ENCODE assay signal across 11 cellular contexts in genomic region chr9:41110913-41111312, GRCh38. TPM values are rescaled to one million over a fixed set of nuclear protein-coding genes. Genes with fewer than 3 reads are reported as not detected.
DNase-seq lines count a peak whose midpoint lies in the region; ATAC-seq and TF ChIP-seq lines count a peak whose summit lies in the region.
"Not testable (repeated sequence)": the region's sequence is repeated elsewhere in the genome, so short reads cannot be mapped to it uniquely, and the experiment has no call there.
"Had no signal": no experiment of that assay in that cellular context is flagged by ENCODE, and none has a peak within 500 bp of the region (broad histone marks: within the 10 kb centered on the region; RNA-seq: fewer than 3 reads in every experiment).

No MANE protein-coding gene starts in this region.

- H3K79me2 ChIP-seq in H9 (ENCODE audit: insufficient read depth, low read length); neural progenitor cell (ENCODE audit: low read depth): not testable (repeated sequence)

- not testable (repeated sequence) for H3K79me1 ChIP-seq in H9 (ENCODE audit: insufficient read depth, low read depth, low read length, poor library complexity, severe bottlenecking)

- H3K9ac ChIP-seq in H9 (ENCODE audit: extremely low read depth, insufficient read length, low read length); neural progenitor cell: not testable (repeated sequence)

- not testable (repeated sequence) for H2BK15ac ChIP-seq in H9 (ENCODE audit: low read depth, low read length)

- not testable (repeated sequence) for H4K20me1 ChIP-seq in H9 (ENCODE audit: control insufficient read depth, insufficient read depth, insufficient read length); neural progenitor cell (ENCODE audit: low read depth)

- H3K36me3 Mint-ChIP-seq in H9 (ENCODE audit: insufficient read depth in 1 of 3, low read depth in 3 of 3); activated CD4-positive, alpha-beta T cell treated with anti-CD3 and anti-CD28 coated beads for 36 hours (ENCODE audit: low read depth); activated naive CD8-positive, alpha-beta T cell treated with anti-CD3 and anti-CD28 coated beads, Interleukin-2, amount 50 U/mL, for 24 hours (ENCODE audit: low read depth); neural progenitor cell: not testable (repeated sequence)

- not testable (repeated sequence) for H2BK120ac ChIP-seq in H9 (ENCODE audit: low read depth, low read length, poor library complexity, severe bottlenecking)

- peaks cover 17% of the 10 kb centered on the region for H3K27me3 Mint-ChIP-seq in H9 (ENCODE audit: low read depth)
- not testable (repeated sequence) for H3K27me3 Mint-ChIP-seq in activated CD4-positive, alpha-beta T cell treated with anti-CD3 and anti-CD28 coated beads for 36 hours; activated naive CD8-positive, alpha-beta T cell treated with anti-CD3 and anti-CD28 coated beads, Interleukin-2, amount 50 U/mL, for 24 hours; neural progenitor cell (ENCODE audit: insufficient read depth, low read depth)

- H2BK5ac ChIP-seq in H9 (ENCODE audit: insufficient read length, low read length) = not testable (repeated sequence)

- not testable (repeated sequence) for H2BK12ac ChIP-seq in H9 (ENCODE audit: insufficient read length, low read depth, low read length)

- H3K27me3 ChIP-seq in H9 (ENCODE audit: insufficient read depth, low read length) = not testable (repeated sequence)
- peaks cover 44% of the 10 kb centered on the region for H3K27me3 ChIP-seq in neural progenitor cell

- not testable (repeated sequence) for H3K18ac ChIP-seq in H9 (ENCODE audit: insufficient read length, low read depth, low read length)

- not testable (repeated sequence) for H3K4me1 Mint-ChIP-seq in H9; activated CD4-positive, alpha-beta T cell treated with anti-CD3 and anti-CD28 coated beads for 36 hours; activated naive CD8-positive, alpha-beta T cell treated with anti-CD3 and anti-CD28 coated beads, Interleukin-2, amount 50 U/mL, for 24 hours; neural progenitor cell

- not testable (repeated sequence) for H3K27ac Mint-ChIP-seq in H9; activated CD4-positive, alpha-beta T cell treated with anti-CD3 and anti-CD28 coated beads for 36 hours; activated naive CD8-positive, alpha-beta T cell treated with anti-CD3 and anti-CD28 coated beads, Interleukin-2, amount 50 U/mL, for 24 hours; neural progenitor cell

- H2BK20ac ChIP-seq in H9 (ENCODE audit: low read depth, low read length, poor library complexity, severe bottlenecking) = not testable (repeated sequence)

- not testable (repeated sequence) for H3K9me3 ChIP-seq in H9 (ENCODE audit: control insufficient read depth, low read depth, low read length); neural progenitor cell (ENCODE audit: low read depth)

- not testable (repeated sequence) for H3F3A ChIP-seq in neural progenitor cell (ENCODE audit: low read depth)

- POLR2A ChIA-PET in activated CD4-positive, alpha-beta T cell treated with anti-CD3 and anti-CD28 coated beads for 36 hours (lab: Charles Lee) = not testable (repeated sequence)

- not testable (repeated sequence) for H3K4ac ChIP-seq in H9 (ENCODE audit: low read depth, low read length)

- DNase-seq in CD1c-positive myeloid dendritic cell (ENCODE audit: extremely low spot score) = peak; percentile 0
- DNase-seq in H9; LNCaP clone FGC (ENCODE audit: low read depth); fibroblast of villous mesenchyme (ENCODE audit: low read depth): not testable (repeated sequence)
- peak; percentile 25 for DNase-seq in activated CD4-positive, alpha-beta T cell treated with anti-CD3 and anti-CD28 coated beads for 36 hours
- DNase-seq in activated naive CD8-positive, alpha-beta T cell treated with anti-CD3 and anti-CD28 coated beads, Interleukin-2, amount 50 U/mL, for 24 hours = peak; percentile 6
- DNase-seq in neural progenitor cell (ENCODE audit: low spot score) = peak; percentile 13

- not testable (repeated sequence) for H3T11ph ChIP-seq in H9 (ENCODE audit: low read length)

- not testable (repeated sequence) for H3K27ac ChIP-seq in H9 (ENCODE audit: insufficient read length, low read depth, low read length); neural progenitor cell

- not testable (repeated sequence) for H3K4me3 Mint-ChIP-seq in H9; activated CD4-positive, alpha-beta T cell treated with anti-CD3 and anti-CD28 coated beads for 36 hours; activated naive CD8-positive, alpha-beta T cell treated with anti-CD3 and anti-CD28 coated beads, Interleukin-2, amount 50 U/mL, for 24 hours; neural progenitor cell

- not testable (repeated sequence) for H3K56ac ChIP-seq in H9 (ENCODE audit: insufficient read length, low read depth, low read length)

- H4K91ac ChIP-seq in H9 (ENCODE audit: insufficient read length, low read depth, low read length) = not testable (repeated sequence)

- peak; percentile 41; the same call in 1 of the 3 replicates for TF ChIP-seq CTCF in H9 (conservative IDR thresholded peaks at IDR 0.05)
- peak; percentile 35; the same call in 1 of the 2 replicates for TF ChIP-seq CTCF in LNCaP clone FGC (IDR thresholded peaks at IDR 0.05; ENCODE audit: control insufficient read depth, extremely low read depth, insufficient read depth)
- peak; percentile 13 for TF ChIP-seq CTCF in fibroblast of villous mesenchyme (IDR thresholded peaks at IDR 0.05; ENCODE audit: insufficient read depth, low read depth, low read length)
- TF ChIP-seq CTCF in neural progenitor cell (IDR thresholded peaks at IDR 0.05) = peak; percentile 30

- not testable (repeated sequence) for H3K36me3 ChIP-seq in neural progenitor cell

- intact Hi-C loops in activated CD4-positive, alpha-beta T cell treated with anti-CD3 and anti-CD28 coated beads for 36 hours (cut with DNase I, micrococcal nuclease) = not testable (repeated sequence)

- not testable (repeated sequence) for H3K4me2 ChIP-seq in H9 (ENCODE audit: insufficient read depth, insufficient read length, low read length); neural progenitor cell

- not testable (repeated sequence) for H3K23me2 ChIP-seq in H9 (ENCODE audit: insufficient read length, low read depth, low read length, poor library complexity, severe bottlenecking)

- not testable (repeated sequence) for ATAC-seq in activated CD4-positive, alpha-beta T cell treated with anti-CD3 and anti-CD28 coated beads for 36 hours; activated naive CD8-positive, alpha-beta T cell treated with anti-CD3 and anti-CD28 coated beads, Interleukin-2, amount 50 U/mL, for 24 hours

- H4K8ac ChIP-seq in H9 (replicated peaks; ENCODE audit: insufficient read length, low read depth, low read length) = not testable (repeated sequence)

- H4K5ac ChIP-seq in H9 (ENCODE audit: insufficient read length, low read depth, low read length) = not testable (repeated sequence)

- H3K4me1 ChIP-seq in H9 (ENCODE audit: insufficient read depth, low read length); neural progenitor cell: not testable (repeated sequence)

- no CpG with 5 or more reads among the region's 10 CpGs for WGBS in H9 (ENCODE audit: extremely low coverage, insufficient read length, low lambda C conversion rate)

- H3K9me3 Mint-ChIP-seq in H9; activated CD4-positive, alpha-beta T cell treated with anti-CD3 and anti-CD28 coated beads for 36 hours (ENCODE audit: low read depth); activated naive CD8-positive, alpha-beta T cell treated with anti-CD3 and anti-CD28 coated beads, Interleukin-2, amount 50 U/mL, for 24 hours; neural progenitor cell: not testable (repeated sequence)

- H2AK5ac ChIP-seq in H9 (ENCODE audit: insufficient read length, low read length) = not testable (repeated sequence)

- H3K4me3 ChIP-seq in LNCaP clone FGC (ENCODE audit: low read depth, low read length); fibroblast of villous mesenchyme (ENCODE audit: low read depth, low read length); neural progenitor cell: not testable (repeated sequence)

- H2AFZ ChIP-seq in H9 (ENCODE audit: low read length); neural progenitor cell (replicated peaks): not testable (repeated sequence)

- CTCF ChIA-PET in activated CD4-positive, alpha-beta T cell treated with anti-CD3 and anti-CD28 coated beads for 36 hours (lab: Charles Lee) = not testable (repeated sequence)

- H3K23ac ChIP-seq in H9 (ENCODE audit: insufficient read length, low read depth, low read length) = not testable (repeated sequence)

- not testable (repeated sequence) for H3K14ac ChIP-seq in H9 (ENCODE audit: insufficient read depth, low read length)

RNA-seq across cellular contexts. Expression of gene FOXD4L6, which starts 17.6 kb away (rescaled TPM):
- total RNA-seq in H9 (2021) = 0.13 TPM in 1 of 2 replicates, not detected in the other
- total RNA-seq in activated CD4-positive, alpha-beta T cell treated with anti-CD3 and anti-CD28 coated beads for 36 hours = not detected
- total RNA-seq in fibroblast of villous mesenchyme = under 0.01 TPM in 1 of 2 replicates, not detected in the other
- total RNA-seq in neural progenitor cell (ENCODE audit: low replicate concordance) = not detected in 2 replicates
- total RNA-seq: CD8-positive, alpha-beta memory T cell; G401; H7; HT-29 had no signal
